ENCODE assay signal across 2 cellular contexts in the genomic region with DNA sequence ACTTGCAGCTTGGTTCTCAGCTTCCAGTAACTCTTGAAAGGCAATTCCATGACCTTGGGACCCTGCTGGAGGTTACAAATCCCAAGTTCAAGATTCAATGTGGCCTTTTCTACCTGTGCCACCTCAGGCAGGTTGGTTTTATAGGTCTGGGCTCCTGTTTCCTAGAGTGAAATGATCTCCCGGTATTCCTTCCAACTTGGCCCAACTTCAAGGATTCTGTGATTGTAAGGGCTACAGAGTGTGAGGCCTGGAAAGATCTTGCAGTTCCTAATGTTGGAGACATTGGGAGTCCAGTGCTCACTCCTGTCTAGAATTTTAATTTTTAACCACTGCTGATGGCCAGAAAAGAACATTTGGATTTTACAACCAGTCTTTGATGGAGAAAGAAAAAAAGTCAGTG.
TF ChIP-seq lines count a peak whose summit lies in the region.

No MANE protein-coding gene starts in this region.

TF ChIP-seq in A549, 52 proteins besides CTCF, POLR2A, EP300 and RAD21 (continued from another document):
- no peak for TF ChIP-seq NFE2L2 (conservative IDR thresholded peaks at IDR 0.05; ENCODE audit: low read length)

TF ChIP-seq in IMR-90, 13 proteins besides CTCF, POLR2A, EP300 and RAD21:
- TF ChIP-seq CHD1 (IDR thresholded peaks at IDR 0.05; ENCODE audit: low read depth, low read length): no peak
- TF ChIP-seq, protein P1, sequence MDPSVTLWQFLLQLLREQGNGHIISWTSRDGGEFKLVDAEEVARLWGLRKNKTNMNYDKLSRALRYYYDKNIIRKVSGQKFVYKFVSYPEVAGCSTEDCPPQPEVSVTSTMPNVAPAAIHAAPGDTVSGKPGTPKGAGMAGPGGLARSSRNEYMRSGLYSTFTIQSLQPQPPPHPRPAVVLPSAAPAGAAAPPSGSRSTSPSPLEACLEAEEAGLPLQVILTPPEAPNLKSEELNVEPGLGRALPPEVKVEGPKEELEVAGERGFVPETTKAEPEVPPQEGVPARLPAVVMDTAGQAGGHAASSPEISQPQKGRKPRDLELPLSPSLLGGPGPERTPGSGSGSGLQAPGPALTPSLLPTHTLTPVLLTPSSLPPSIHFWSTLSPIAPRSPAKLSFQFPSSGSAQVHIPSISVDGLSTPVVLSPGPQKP (IDR thresholded peaks at IDR 0.05; ENCODE audit: borderline replicate concordance, low read depth, low read length): no peak
- TF ChIP-seq, protein P2, sequence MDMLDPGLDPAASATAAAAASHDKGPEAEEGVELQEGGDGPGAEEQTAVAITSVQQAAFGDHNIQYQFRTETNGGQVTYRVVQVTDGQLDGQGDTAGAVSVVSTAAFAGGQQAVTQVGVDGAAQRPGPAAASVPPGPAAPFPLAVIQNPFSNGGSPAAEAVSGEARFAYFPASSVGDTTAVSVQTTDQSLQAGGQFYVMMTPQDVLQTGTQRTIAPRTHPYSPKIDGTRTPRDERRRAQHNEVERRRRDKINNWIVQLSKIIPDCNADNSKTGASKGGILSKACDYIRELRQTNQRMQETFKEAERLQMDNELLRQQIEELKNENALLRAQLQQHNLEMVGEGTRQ (IDR thresholded peaks at IDR 0.05; ENCODE audit: low read depth, low read length): no peak
- TF ChIP-seq MAZ (IDR thresholded peaks at IDR 0.05; ENCODE audit: borderline replicate concordance, low read depth, low read length): no peak
- no peak for TF ChIP-seq FOS (IDR thresholded peaks at IDR 0.05; ENCODE audit: low read depth, low read length)
- TF ChIP-seq RFX5 (IDR thresholded peaks at IDR 0.05; ENCODE audit: low read depth, low read length): no peak
- TF ChIP-seq CEBPB (IDR thresholded peaks at IDR 0.05; ENCODE audit: low read depth, low read length): no peak
- TF ChIP-seq NFE2L2 (IDR thresholded peaks at IDR 0.05; ENCODE audit: low read depth, low read length): no peak
- no peak for TF ChIP-seq SMC3 (IDR thresholded peaks at IDR 0.05; ENCODE audit: low read depth, low read length)
- TF ChIP-seq MAFK (IDR thresholded peaks at IDR 0.05; ENCODE audit: low read depth, low read length): no peak
- no peak for TF ChIP-seq MXI1 (IDR thresholded peaks at IDR 0.05; ENCODE audit: borderline replicate concordance, low read depth, low read length)
- TF ChIP-seq BHLHE40 (IDR thresholded peaks at IDR 0.05; ENCODE audit: low read depth, low read length): no peak
- TF ChIP-seq RCOR1 (IDR thresholded peaks at IDR 0.05; ENCODE audit: insufficient replicate concordance, low read length): no peak
